In the genomic region with DNA sequence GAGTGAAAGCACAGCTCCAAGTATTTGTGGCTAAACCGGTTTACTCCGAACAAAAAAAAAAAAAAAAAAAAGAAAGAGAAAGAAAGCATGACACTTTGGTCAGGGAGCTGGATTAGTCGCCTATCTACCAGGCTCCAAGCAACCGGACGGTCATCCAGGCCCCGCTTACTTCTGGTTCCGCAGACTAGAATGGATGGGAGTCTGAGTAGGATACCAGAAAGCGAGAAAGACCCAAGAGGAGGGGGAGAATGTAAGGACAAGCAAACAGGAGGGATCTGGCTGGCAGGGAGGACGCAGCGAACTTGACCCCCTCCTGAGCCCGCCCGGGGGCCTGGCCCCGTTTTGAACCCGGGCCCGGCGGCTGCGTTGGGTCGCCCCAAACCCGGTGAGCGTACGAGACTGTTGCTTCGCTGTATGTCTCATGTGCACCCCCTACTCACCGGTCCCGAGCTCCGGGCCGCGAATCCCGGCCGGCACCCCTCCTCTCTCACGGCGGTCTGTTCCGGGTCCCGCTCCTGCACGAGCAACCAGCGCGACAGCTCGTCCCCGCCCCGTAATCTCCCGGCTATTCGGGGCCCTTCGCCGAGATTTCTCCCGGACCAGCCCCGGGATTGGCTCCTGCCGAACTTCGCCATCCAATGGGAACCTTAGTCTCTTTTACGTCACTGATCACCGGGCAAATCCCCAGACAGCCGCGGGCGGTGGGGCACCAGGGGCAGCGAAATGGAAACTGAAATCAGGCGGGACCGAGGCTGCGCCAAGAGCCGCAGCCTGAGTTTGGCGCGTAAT, we compare ENCODE assay signal across 1 cellular context.
A peak's percentile ranks its signal among the peaks of the same experiment; 100 is the strongest.
TF ChIP-seq lines count a peak whose summit lies in the region.

TRIM26 (minus strand) TSS at position 542 of the 789 bp plus-strand sequence. CDS start 14,303 bp downstream, outside the sequence.

TF ChIP-seq in HepG2, 621 proteins besides CTCF, POLR2A, EP300 and RAD21 (continued from another document and continues in another):
- TF ChIP-seq, protein P1, sequence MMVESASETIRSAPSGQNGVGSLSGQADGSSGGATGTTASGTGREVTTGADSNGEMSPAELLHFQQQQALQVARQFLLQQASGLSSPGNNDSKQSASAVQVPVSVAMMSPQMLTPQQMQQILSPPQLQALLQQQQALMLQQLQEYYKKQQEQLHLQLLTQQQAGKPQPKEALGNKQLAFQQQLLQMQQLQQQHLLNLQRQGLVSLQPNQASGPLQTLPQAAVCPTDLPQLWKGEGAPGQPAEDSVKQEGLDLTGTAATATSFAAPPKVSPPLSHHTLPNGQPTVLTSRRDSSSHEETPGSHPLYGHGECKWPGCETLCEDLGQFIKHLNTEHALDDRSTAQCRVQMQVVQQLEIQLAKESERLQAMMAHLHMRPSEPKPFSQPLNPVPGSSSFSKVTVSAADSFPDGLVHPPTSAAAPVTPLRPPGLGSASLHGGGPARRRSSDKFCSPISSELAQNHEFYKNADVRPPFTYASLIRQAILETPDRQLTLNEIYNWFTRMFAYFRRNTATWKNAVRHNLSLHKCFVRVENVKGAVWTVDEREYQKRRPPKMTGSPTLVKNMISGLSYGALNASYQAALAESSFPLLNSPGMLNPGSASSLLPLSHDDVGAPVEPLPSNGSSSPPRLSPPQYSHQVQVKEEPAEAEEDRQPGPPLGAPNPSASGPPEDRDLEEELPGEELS (CRISPR knock-in tag; IDR thresholded peaks at IDR 0.05) = peak; percentile 38; the same call in 1 of the 2 replicates
- no peak for TF ChIP-seq TRIM24 (CRISPR knock-in tag; IDR thresholded peaks at IDR 0.05)
- TF ChIP-seq LRRFIP1 (CRISPR knock-in tag; conservative IDR thresholded peaks at IDR 0.05) = no peak
- peak; percentile 90 for TF ChIP-seq CHD2 (IDR thresholded peaks at IDR 0.05; ENCODE audit: low read depth, low read length)
- TF ChIP-seq CBFB (CRISPR knock-in tag; IDR thresholded peaks at IDR 0.05) = no peak
- TF ChIP-seq ZNF17 (CRISPR knock-in tag; IDR thresholded peaks at IDR 0.05) = no peak
- TF ChIP-seq, protein P2, sequence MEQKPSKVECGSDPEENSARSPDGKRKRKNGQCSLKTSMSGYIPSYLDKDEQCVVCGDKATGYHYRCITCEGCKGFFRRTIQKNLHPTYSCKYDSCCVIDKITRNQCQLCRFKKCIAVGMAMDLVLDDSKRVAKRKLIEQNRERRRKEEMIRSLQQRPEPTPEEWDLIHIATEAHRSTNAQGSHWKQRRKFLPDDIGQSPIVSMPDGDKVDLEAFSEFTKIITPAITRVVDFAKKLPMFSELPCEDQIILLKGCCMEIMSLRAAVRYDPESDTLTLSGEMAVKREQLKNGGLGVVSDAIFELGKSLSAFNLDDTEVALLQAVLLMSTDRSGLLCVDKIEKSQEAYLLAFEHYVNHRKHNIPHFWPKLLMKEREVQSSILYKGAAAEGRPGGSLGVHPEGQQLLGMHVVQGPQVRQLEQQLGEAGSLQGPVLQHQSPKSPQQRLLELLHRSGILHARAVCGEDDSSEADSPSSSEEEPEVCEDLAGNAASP (CRISPR knock-in tag; IDR thresholded peaks at IDR 0.05; ENCODE audit: borderline replicate concordance) = peak; percentile 20; the same call in 1 of the 2 replicates
- no peak for TF ChIP-seq TCF7L2 (IDR thresholded peaks at IDR 0.05; ENCODE audit: low read depth, low read length)
- peak; percentile 29 for TF ChIP-seq HNF4A (CRISPR knock-in tag; IDR thresholded peaks at IDR 0.05)
- no peak for TF ChIP-seq SP4 (CRISPR knock-in tag; IDR thresholded peaks at IDR 0.05)
- TF ChIP-seq PHF20 (CRISPR knock-in tag; IDR thresholded peaks at IDR 0.05) = peak; percentile 72; the same call in 1 of the 2 replicates
- TF ChIP-seq ZNF777 (CRISPR knock-in tag; IDR thresholded peaks at IDR 0.05) = no peak
- peak; percentile 92 for TF ChIP-seq NFYC (CRISPR knock-in tag; IDR thresholded peaks at IDR 0.05)
- no peak for TF ChIP-seq KDM1A (CRISPR knock-in tag; IDR thresholded peaks at IDR 0.05)
- peak; percentile 32; the same call in 1 of the 2 replicates for TF ChIP-seq MXD4 (CRISPR knock-in tag; IDR thresholded peaks at IDR 0.05)
- TF ChIP-seq, protein P3, sequence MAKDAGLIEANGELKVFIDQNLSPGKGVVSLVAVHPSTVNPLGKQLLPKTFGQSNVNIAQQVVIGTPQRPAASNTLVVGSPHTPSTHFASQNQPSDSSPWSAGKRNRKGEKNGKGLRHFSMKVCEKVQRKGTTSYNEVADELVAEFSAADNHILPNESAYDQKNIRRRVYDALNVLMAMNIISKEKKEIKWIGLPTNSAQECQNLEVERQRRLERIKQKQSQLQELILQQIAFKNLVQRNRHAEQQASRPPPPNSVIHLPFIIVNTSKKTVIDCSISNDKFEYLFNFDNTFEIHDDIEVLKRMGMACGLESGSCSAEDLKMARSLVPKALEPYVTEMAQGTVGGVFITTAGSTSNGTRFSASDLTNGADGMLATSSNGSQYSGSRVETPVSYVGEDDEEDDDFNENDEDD (CRISPR knock-in tag; IDR thresholded peaks at IDR 0.05; ENCODE audit: borderline replicate concordance) = peak; percentile 81; the same call in 1 of the 2 replicates
- TF ChIP-seq, protein P4, sequence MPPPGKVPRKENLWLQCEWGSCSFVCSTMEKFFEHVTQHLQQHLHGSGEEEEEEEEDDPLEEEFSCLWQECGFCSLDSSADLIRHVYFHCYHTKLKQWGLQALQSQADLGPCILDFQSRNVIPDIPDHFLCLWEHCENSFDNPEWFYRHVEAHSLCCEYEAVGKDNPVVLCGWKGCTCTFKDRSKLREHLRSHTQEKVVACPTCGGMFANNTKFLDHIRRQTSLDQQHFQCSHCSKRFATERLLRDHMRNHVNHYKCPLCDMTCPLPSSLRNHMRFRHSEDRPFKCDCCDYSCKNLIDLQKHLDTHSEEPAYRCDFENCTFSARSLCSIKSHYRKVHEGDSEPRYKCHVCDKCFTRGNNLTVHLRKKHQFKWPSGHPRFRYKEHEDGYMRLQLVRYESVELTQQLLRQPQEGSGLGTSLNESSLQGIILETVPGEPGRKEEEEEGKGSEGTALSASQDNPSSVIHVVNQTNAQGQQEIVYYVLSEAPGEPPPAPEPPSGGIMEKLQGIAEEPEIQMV (CRISPR knock-in tag; IDR thresholded peaks at IDR 0.05; ENCODE audit: low read depth) = peak; percentile 60; the same call in 1 of the 2 replicates
- TF ChIP-seq, protein P5, sequence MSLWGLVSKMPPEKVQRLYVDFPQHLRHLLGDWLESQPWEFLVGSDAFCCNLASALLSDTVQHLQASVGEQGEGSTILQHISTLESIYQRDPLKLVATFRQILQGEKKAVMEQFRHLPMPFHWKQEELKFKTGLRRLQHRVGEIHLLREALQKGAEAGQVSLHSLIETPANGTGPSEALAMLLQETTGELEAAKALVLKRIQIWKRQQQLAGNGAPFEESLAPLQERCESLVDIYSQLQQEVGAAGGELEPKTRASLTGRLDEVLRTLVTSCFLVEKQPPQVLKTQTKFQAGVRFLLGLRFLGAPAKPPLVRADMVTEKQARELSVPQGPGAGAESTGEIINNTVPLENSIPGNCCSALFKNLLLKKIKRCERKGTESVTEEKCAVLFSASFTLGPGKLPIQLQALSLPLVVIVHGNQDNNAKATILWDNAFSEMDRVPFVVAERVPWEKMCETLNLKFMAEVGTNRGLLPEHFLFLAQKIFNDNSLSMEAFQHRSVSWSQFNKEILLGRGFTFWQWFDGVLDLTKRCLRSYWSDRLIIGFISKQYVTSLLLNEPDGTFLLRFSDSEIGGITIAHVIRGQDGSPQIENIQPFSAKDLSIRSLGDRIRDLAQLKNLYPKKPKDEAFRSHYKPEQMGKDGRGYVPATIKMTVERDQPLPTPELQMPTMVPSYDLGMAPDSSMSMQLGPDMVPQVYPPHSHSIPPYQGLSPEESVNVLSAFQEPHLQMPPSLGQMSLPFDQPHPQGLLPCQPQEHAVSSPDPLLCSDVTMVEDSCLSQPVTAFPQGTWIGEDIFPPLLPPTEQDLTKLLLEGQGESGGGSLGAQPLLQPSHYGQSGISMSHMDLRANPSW (CRISPR knock-in tag; IDR thresholded peaks at IDR 0.05; ENCODE audit: borderline replicate concordance) = 0 out of 2 replicates have a peak, but pooled peaks have one; percentile 36
- TF ChIP-seq ZNF451 (CRISPR knock-in tag; IDR thresholded peaks at IDR 0.05) = peak; percentile 70; the same call in 1 of the 2 replicates
- TF ChIP-seq ZNF335 (CRISPR knock-in tag; IDR thresholded peaks at IDR 0.05) = peak; percentile 58; the same call in 1 of the 2 replicates
- no peak for TF ChIP-seq PRPF4 (IDR thresholded peaks at IDR 0.05; ENCODE audit: low read depth, low read length, poor library complexity, severe bottlenecking)
- no peak for TF ChIP-seq RBM22 (optimal IDR thresholded peaks at IDR 0.05; ENCODE audit: low read length)
- peak; percentile 92; the same call in 1 of the 2 replicates for TF ChIP-seq ZNF547 (CRISPR knock-in tag; IDR thresholded peaks at IDR 0.05)
- TF ChIP-seq POLR2AphosphoS2 (IDR thresholded peaks at IDR 0.05; ENCODE audit: low read depth, low read length) = no peak
- TF ChIP-seq ZFP1 (CRISPR knock-in tag; IDR thresholded peaks at IDR 0.05) = no peak
- TF ChIP-seq ZNF251 (CRISPR knock-in tag; IDR thresholded peaks at IDR 0.05) = 0 out of 2 replicates have a peak, but pooled peaks have one; percentile 61
- TF ChIP-seq TOE1 (CRISPR knock-in tag; IDR thresholded peaks at IDR 0.05) = no peak
- TF ChIP-seq ZNF44 (CRISPR knock-in tag; IDR thresholded peaks at IDR 0.05) = no peak
- TF ChIP-seq KLF16 (CRISPR knock-in tag; IDR thresholded peaks at IDR 0.05) = peak in 1 of 2 experiments; percentile 55; a peak in 1 of 4 replicates
- TF ChIP-seq, protein P6, sequence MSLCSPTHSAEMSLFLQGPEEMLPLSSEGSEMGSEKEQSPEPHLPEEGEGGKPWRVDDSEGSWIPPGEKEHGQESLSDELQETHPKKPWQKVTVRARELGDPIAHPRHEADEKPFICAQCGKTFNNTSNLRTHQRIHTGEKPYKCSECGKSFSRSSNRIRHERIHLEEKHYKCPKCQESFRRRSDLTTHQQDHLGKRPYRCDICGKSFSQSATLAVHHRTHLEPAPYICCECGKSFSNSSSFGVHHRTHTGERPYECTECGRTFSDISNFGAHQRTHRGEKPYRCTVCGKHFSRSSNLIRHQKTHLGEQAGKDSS (CRISPR knock-in tag; IDR thresholded peaks at IDR 0.05; ENCODE audit: borderline replicate concordance, low read depth) = peak; percentile 77
- TF ChIP-seq GATA4 (IDR thresholded peaks at IDR 0.05; ENCODE audit: borderline replicate concordance, low read depth) = peak; percentile 62; the same call in 1 of the 2 replicates
- no peak for TF ChIP-seq ZNF644 (CRISPR knock-in tag; IDR thresholded peaks at IDR 0.05; ENCODE audit: low read depth)
- TF ChIP-seq JUND (CRISPR knock-in tag; IDR thresholded peaks at IDR 0.05) = no peak
- no peak for TF ChIP-seq ZEB1 (IDR thresholded peaks at IDR 0.05; ENCODE audit: insufficient replicate concordance, low read depth)
- no peak for TF ChIP-seq ATRX (CRISPR knock-in tag; IDR thresholded peaks at IDR 0.05; ENCODE audit: borderline replicate concordance)
- peak; percentile 44 for TF ChIP-seq ZNF263 (CRISPR knock-in tag; IDR thresholded peaks at IDR 0.05)
- no peak for TF ChIP-seq EEA1 (CRISPR knock-in tag; IDR thresholded peaks at IDR 0.05; ENCODE audit: borderline replicate concordance)
- TF ChIP-seq FOXO1 (CRISPR knock-in tag; IDR thresholded peaks at IDR 0.05) = peak; percentile 63
- no peak; the same call in 1 of the 2 replicates for TF ChIP-seq HMG20A (CRISPR knock-in tag; IDR thresholded peaks at IDR 0.05; ENCODE audit: borderline replicate concordance)
- TF ChIP-seq ETV6 (CRISPR knock-in tag; conservative IDR thresholded peaks at IDR 0.05) = peak; percentile 35; the same call in 1 of the 2 replicates
- TF ChIP-seq SYNCRIP (IDR thresholded peaks at IDR 0.05; ENCODE audit: insufficient read depth, low read depth, low read length) = no peak
- no peak for TF ChIP-seq ZMYM2 (CRISPR knock-in tag; IDR thresholded peaks at IDR 0.05)
- TF ChIP-seq MTA1 (CRISPR knock-in tag; IDR thresholded peaks at IDR 0.05; ENCODE audit: borderline replicate concordance) = peak; percentile 74; the same call in 1 of the 2 replicates
- TF ChIP-seq ZNF839 (CRISPR knock-in tag; IDR thresholded peaks at IDR 0.05; ENCODE audit: borderline replicate concordance) = no peak
- TF ChIP-seq CHCHD3 (CRISPR knock-in tag; IDR thresholded peaks at IDR 0.05) = no peak
- no peak; the same call in 1 of the 2 replicates for TF ChIP-seq ZNF513 (CRISPR knock-in tag; conservative IDR thresholded peaks at IDR 0.05)
- TF ChIP-seq PRMT3 (CRISPR knock-in tag; IDR thresholded peaks at IDR 0.05; ENCODE audit: borderline replicate concordance, low read depth) = no peak
- TF ChIP-seq NCOR1 (IDR thresholded peaks at IDR 0.05; ENCODE audit: borderline replicate concordance, low read length) = peak; percentile 13; the same call in 1 of the 2 replicates
- peak; percentile 95 for TF ChIP-seq ATF1 (CRISPR knock-in tag; IDR thresholded peaks at IDR 0.05)
- TF ChIP-seq ZBTB2 (CRISPR knock-in tag; IDR thresholded peaks at IDR 0.05; ENCODE audit: low read depth) = no peak; the same call in 1 of the 2 replicates
